Comparison of ENCODE assay signal across 1 cellular context in genomic region chr3:33008282-33008681, GRCh38.
A peak's percentile ranks its signal among the peaks of the same experiment; 100 is the strongest.
TF ChIP-seq lines count a peak whose summit lies in the region.

No MANE protein-coding gene starts in this region.

TF ChIP-seq in K562, 482 proteins besides CTCF, POLR2A, EP300 and RAD21 (continued from another document and continues in another):
- no peak for TF ChIP-seq ZNF583 (CRISPR knock-in tag; IDR thresholded peaks at IDR 0.05)
- no peak for TF ChIP-seq EHMT2 (IDR thresholded peaks at IDR 0.05)
- peak; percentile 16 for TF ChIP-seq MEIS2 (IDR thresholded peaks at IDR 0.05; ENCODE audit: partially characterized antibody)
- TF ChIP-seq JUND (IDR thresholded peaks at IDR 0.05; ENCODE audit: borderline replicate concordance, low read depth, low read length): no peak
- no peak; the same call in 2 of the 3 replicates for TF ChIP-seq JUND (tag; IDR thresholded peaks at IDR 0.05; ENCODE audit: borderline replicate concordance, low read depth, low read length)
- TF ChIP-seq ZNF707 (CRISPR knock-in tag; conservative IDR thresholded peaks at IDR 0.05): no peak
- peak; percentile 83 for TF ChIP-seq SOX6 (IDR thresholded peaks at IDR 0.05)
- 0 out of 2 replicates have a peak, but pooled peaks have one; percentile 4 for TF ChIP-seq SMC3 (conservative IDR thresholded peaks at IDR 0.05; ENCODE audit: insufficient read depth, low read depth, low read length)
- no peak for TF ChIP-seq POLR3G (IDR thresholded peaks at IDR 0.05; ENCODE audit: extremely low read depth, insufficient read length, insufficient replicate concordance)
- TF ChIP-seq ZNF785 (CRISPR knock-in tag; IDR thresholded peaks at IDR 0.05): no peak
- no peak for TF ChIP-seq RBBP5 (IDR thresholded peaks at IDR 0.05; ENCODE audit: borderline replicate concordance, insufficient read depth, low read length, poor library complexity, severe bottlenecking)
- TF ChIP-seq SMARCA5 (IDR thresholded peaks at IDR 0.05): no peak
- TF ChIP-seq ZNF408 (CRISPR knock-in tag; IDR thresholded peaks at IDR 0.05; ENCODE audit: low read depth): no peak
- TF ChIP-seq KLF13 (tag; IDR thresholded peaks at IDR 0.05; ENCODE audit: borderline replicate concordance, low read depth): no peak
- no peak for TF ChIP-seq ZNF780A (CRISPR knock-in tag; IDR thresholded peaks at IDR 0.05)
- TF ChIP-seq, protein P1, sequence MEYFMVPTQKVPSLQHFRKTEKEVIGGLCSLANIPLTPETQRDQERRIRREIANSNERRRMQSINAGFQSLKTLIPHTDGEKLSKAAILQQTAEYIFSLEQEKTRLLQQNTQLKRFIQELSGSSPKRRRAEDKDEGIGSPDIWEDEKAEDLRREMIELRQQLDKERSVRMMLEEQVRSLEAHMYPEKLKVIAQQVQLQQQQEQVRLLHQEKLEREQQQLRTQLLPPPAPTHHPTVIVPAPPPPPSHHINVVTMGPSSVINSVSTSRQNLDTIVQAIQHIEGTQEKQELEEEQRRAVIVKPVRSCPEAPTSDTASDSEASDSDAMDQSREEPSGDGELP (CRISPR knock-in tag; IDR thresholded peaks at IDR 0.05; ENCODE audit: borderline replicate concordance): no peak
- peak; percentile 84 for TF ChIP-seq CBFA2T3 (IDR thresholded peaks at IDR 0.05)
- no peak for TF ChIP-seq FOXA3 (CRISPR knock-in tag; conservative IDR thresholded peaks at IDR 0.05 in 1 of 2, IDR thresholded peaks at IDR 0.05 in 1 of 2)
- no peak for TF ChIP-seq TRIM28 (IDR thresholded peaks at IDR 0.05)
- TF ChIP-seq MTA3 (IDR thresholded peaks at IDR 0.05; ENCODE audit: borderline replicate concordance): no peak
- peak; percentile 48 for TF ChIP-seq NCOR1 (IDR thresholded peaks at IDR 0.05)
- TF ChIP-seq CREB3 (tag; conservative IDR thresholded peaks at IDR 0.05; ENCODE audit: low read depth): no peak
- TF ChIP-seq CHCHD3 (CRISPR knock-in tag; IDR thresholded peaks at IDR 0.05): no peak
- no peak for TF ChIP-seq MXD1 (CRISPR knock-in tag; IDR thresholded peaks at IDR 0.05; ENCODE audit: borderline replicate concordance, poor library complexity, severe bottlenecking)
- TF ChIP-seq, protein P2, sequence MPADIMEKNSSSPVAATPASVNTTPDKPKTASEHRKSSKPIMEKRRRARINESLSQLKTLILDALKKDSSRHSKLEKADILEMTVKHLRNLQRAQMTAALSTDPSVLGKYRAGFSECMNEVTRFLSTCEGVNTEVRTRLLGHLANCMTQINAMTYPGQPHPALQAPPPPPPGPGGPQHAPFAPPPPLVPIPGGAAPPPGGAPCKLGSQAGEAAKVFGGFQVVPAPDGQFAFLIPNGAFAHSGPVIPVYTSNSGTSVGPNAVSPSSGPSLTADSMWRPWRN (IDR thresholded peaks at IDR 0.05; ENCODE audit: low read depth): no peak
- TF ChIP-seq TEAD4 (IDR thresholded peaks at IDR 0.05; ENCODE audit: low read length): peak; percentile 56; the same call in 1 of the 2 replicates
- no peak for TF ChIP-seq TEAD4 (CRISPR knock-in tag; IDR thresholded peaks at IDR 0.05; ENCODE audit: borderline replicate concordance)
- peak; percentile 71 for TF ChIP-seq SPI1 (IDR thresholded peaks at IDR 0.05; ENCODE audit: borderline replicate concordance, low read depth, low read length)
- peak; percentile 72 for TF ChIP-seq TCF3 (CRISPR knock-in tag; IDR thresholded peaks at IDR 0.05)
- TF ChIP-seq MEF2D (tag; conservative IDR thresholded peaks at IDR 0.05; ENCODE audit: low read depth): no peak
- 0 out of 4 replicates have a peak, but pooled peaks of 1 of the 2 experiments have one; percentile 45 for TF ChIP-seq HDAC1 (IDR thresholded peaks at IDR 0.05)
- TF ChIP-seq, protein P3, sequence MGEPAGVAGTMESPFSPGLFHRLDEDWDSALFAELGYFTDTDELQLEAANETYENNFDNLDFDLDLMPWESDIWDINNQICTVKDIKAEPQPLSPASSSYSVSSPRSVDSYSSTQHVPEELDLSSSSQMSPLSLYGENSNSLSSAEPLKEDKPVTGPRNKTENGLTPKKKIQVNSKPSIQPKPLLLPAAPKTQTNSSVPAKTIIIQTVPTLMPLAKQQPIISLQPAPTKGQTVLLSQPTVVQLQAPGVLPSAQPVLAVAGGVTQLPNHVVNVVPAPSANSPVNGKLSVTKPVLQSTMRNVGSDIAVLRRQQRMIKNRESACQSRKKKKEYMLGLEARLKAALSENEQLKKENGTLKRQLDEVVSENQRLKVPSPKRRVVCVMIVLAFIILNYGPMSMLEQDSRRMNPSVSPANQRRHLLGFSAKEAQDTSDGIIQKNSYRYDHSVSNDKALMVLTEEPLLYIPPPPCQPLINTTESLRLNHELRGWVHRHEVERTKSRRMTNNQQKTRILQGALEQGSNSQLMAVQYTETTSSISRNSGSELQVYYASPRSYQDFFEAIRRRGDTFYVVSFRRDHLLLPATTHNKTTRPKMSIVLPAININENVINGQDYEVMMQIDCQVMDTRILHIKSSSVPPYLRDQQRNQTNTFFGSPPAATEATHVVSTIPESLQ (CRISPR knock-in tag; IDR thresholded peaks at IDR 0.05): peak; percentile 33; the same call in 1 of the 2 replicates
- TF ChIP-seq MIER1 (IDR thresholded peaks at IDR 0.05; ENCODE audit: low read depth): no peak
- no peak for TF ChIP-seq USF2 (CRISPR knock-in tag; IDR thresholded peaks at IDR 0.05)
- TF ChIP-seq ZNF224 (CRISPR knock-in tag; IDR thresholded peaks at IDR 0.05): no peak
- TF ChIP-seq ZBTB7A (IDR thresholded peaks at IDR 0.05; ENCODE audit: borderline replicate concordance, control insufficient read depth, low read depth, low read length): no peak
- TF ChIP-seq ETV5 (CRISPR knock-in tag; IDR thresholded peaks at IDR 0.05; ENCODE audit: low read depth): peak; percentile 78
- TF ChIP-seq PKNOX1 (IDR thresholded peaks at IDR 0.05): 0 out of 2 replicates have a peak, but pooled peaks have one; percentile 26
- TF ChIP-seq NBN (IDR thresholded peaks at IDR 0.05; ENCODE audit: low read depth): peak; percentile 46; the same call in 1 of the 2 replicates
- no peak for TF ChIP-seq POLR3A (IDR thresholded peaks at IDR 0.05; ENCODE audit: borderline replicate concordance, extremely low read depth, insufficient read depth, insufficient read length)
- TF ChIP-seq SRSF7 (optimal IDR thresholded peaks at IDR 0.05; ENCODE audit: low read depth, low read length): no peak
- TF ChIP-seq TAL1 (IDR thresholded peaks at IDR 0.05): peak; percentile 41; the same call in 1 of the 2 replicates
- no peak for TF ChIP-seq HNRNPLL (IDR thresholded peaks at IDR 0.05; ENCODE audit: low read depth, low read length, poor library complexity, severe bottlenecking)
- no peak for TF ChIP-seq ZNF239 (CRISPR knock-in tag; IDR thresholded peaks at IDR 0.05)
- TF ChIP-seq PHB (CRISPR knock-in tag; IDR thresholded peaks at IDR 0.05): no peak
- no peak for TF ChIP-seq SMARCC2 (IDR thresholded peaks at IDR 0.05; ENCODE audit: low read depth)
- TF ChIP-seq ETS1 (conservative IDR thresholded peaks at IDR 0.05; ENCODE audit: control insufficient read depth, low read depth, low read length): no peak
- TF ChIP-seq HCFC1 (IDR thresholded peaks at IDR 0.05; ENCODE audit: low read depth, low read length): no peak
- TF ChIP-seq VEZF1 (CRISPR knock-in tag; IDR thresholded peaks at IDR 0.05): no peak
- no peak for TF ChIP-seq CCNT2 (IDR thresholded peaks at IDR 0.05; ENCODE audit: borderline replicate concordance, extremely low read depth, insufficient read length, low read depth, low read length)
- TF ChIP-seq ZEB2 (IDR thresholded peaks at IDR 0.05): peak; percentile 89
- TF ChIP-seq ARNT (IDR thresholded peaks at IDR 0.05): no peak
- no peak for TF ChIP-seq ZNF263 (CRISPR knock-in tag; IDR thresholded peaks at IDR 0.05; ENCODE audit: borderline replicate concordance)
- TF ChIP-seq SAFB (IDR thresholded peaks at IDR 0.05; ENCODE audit: borderline replicate concordance, low read depth, low read length): no peak
- TF ChIP-seq, protein P4, sequence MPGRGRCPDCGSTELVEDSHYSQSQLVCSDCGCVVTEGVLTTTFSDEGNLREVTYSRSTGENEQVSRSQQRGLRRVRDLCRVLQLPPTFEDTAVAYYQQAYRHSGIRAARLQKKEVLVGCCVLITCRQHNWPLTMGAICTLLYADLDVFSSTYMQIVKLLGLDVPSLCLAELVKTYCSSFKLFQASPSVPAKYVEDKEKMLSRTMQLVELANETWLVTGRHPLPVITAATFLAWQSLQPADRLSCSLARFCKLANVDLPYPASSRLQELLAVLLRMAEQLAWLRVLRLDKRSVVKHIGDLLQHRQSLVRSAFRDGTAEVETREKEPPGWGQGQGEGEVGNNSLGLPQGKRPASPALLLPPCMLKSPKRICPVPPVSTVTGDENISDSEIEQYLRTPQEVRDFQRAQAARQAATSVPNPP (IDR thresholded peaks at IDR 0.05; ENCODE audit: borderline replicate concordance, insufficient read depth, insufficient read length): no peak
- TF ChIP-seq RFX5 (IDR thresholded peaks at IDR 0.05; ENCODE audit: low read depth, low read length): no peak
- TF ChIP-seq ZFX (CRISPR knock-in tag; IDR thresholded peaks at IDR 0.05): no peak
- TF ChIP-seq ZBTB1 (CRISPR knock-in tag; IDR thresholded peaks at IDR 0.05; ENCODE audit: borderline replicate concordance, low read depth): no peak
- peak; percentile 66 for TF ChIP-seq SMARCE1 (IDR thresholded peaks at IDR 0.05)
- TF ChIP-seq PURB (CRISPR knock-in tag; IDR thresholded peaks at IDR 0.05; ENCODE audit: low read depth): no peak
- TF ChIP-seq, protein P5, sequence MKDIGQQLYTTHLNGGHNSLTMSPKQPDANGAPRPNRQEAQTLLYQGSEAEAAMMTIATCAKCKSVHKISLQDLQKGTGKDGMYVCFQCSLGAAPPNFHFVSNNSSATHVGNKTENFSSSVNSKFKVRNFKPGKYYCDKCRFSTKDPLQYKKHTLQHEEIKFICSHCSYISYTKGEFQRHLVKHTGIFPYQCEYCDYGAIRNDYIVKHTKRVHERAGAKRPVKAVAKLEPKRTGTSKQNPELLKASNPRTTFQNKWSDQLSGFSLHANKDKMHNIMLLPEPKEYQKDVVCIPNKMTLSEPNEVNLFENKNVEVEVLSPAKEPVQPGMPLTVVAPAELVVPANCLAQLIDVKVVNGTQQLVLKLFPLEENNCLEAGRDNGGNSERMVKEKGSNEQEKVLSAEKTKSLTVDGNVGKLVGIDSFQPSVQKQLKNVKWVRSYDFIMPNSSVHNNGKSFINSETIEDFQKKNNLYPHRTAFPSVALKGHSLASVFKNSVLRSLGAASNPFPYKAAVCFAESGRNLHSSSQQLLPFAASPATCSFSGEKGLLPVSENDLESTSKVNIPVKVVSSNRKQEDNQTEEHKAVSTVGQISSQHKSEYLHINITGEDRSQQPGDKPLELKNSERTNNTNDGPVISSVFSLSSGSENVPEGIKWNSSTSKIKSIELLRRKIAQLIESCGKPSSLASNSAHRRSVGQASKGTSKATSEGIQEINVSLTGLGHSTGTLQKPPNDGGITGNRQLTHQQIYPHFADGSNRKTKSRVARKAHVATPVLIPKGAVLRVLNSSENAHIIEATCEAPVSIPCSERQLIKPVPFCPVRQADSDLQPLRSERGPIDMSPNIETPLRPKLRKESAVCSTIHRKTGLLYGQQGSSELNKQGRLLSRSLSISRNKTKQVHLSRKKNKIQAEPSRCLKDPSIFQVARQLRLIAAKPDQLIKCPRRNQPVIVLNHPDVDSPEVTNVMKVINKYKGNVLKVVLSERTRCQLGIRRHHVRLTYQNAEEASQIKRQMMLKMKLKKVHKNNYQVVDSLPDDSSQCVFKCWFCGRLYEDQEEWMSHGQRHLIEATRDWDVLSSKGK (CRISPR knock-in tag; IDR thresholded peaks at IDR 0.05): no peak
